18 cellular contexts compared by ENCODE assay signal in the genomic region with DNA sequence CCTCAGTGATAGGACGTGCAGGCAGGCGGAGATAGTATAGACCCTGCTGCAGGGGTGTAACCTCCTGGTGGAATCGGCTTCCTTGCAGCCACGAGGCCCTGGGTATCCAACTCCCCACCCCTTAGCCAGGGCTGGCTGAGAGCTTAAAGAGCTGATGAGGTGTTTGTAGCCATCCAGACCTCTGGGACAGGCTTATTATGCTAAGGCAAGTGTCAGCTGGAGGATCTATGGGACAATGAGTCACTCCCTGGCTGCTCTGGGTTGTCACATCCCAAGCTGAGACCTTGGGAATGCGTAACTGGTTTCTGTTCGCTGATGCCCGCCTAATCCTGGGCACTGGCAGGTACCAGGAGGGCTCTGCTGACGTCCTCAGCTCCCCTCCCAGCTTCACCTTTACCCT. TPM values are rescaled to one million over a fixed set of nuclear protein-coding genes. Genes with fewer than 3 reads are reported as not detected.
DNase-seq lines count a peak whose midpoint lies in the region; ATAC-seq and TF ChIP-seq lines count a peak whose summit lies in the region.
"Had no signal": no experiment of that assay in that cellular context is flagged by ENCODE, and none has a peak within 500 bp of the region (broad histone marks: within the 10 kb centered on the region; RNA-seq: fewer than 3 reads in every experiment).

No MANE protein-coding gene starts in this region.

- H4K5ac ChIP-seq in H9 (ENCODE audit: insufficient read length, low read depth, low read length), result no peak overlapping the region

- no peak for TF ChIP-seq POLR2A in adrenal gland (IDR thresholded peaks at IDR 0.05)
- TF ChIP-seq POLR2A in stomach (IDR thresholded peaks at IDR 0.05), result no peak

- TF ChIP-seq CTCF in H9 (conservative IDR thresholded peaks at IDR 0.05), result no peak
- TF ChIP-seq CTCF in adrenal gland (IDR thresholded peaks at IDR 0.05), result no peak
- TF ChIP-seq CTCF in stomach (IDR thresholded peaks at IDR 0.05), result no peak

- H3K9ac ChIP-seq in H9 (ENCODE audit: extremely low read depth, insufficient read length, low read length) (no peak overlapping the region), mesenchymal stem cell (ENCODE audit: low read length) (no peak overlapping the region)

- no peaks in the 10 kb centered on the region for H3K9me3 Mint-ChIP-seq in H9
- H3K9me3 Mint-ChIP-seq in naive thymus-derived CD8-positive, alpha-beta T cell, result no peaks in the 10 kb centered on the region
- H3K9me3 Mint-ChIP-seq: T-cell had no signal

- no peak overlapping the region for H2AK5ac ChIP-seq in H9 (ENCODE audit: insufficient read length, low read length)
- no peak overlapping the region for H2AK5ac ChIP-seq in mesenchymal stem cell (ENCODE audit: low read length, severe bottlenecking)

- H3K27ac Mint-ChIP-seq in H9, result no peak overlapping the region
- H3K27ac Mint-ChIP-seq in naive thymus-derived CD8-positive, alpha-beta T cell, result no peak overlapping the region
- H3K27ac Mint-ChIP-seq: T-cell had no signal

- no peak overlapping the region for H2BK15ac ChIP-seq in H9 (ENCODE audit: low read depth, low read length)
- no peak overlapping the region for H2BK15ac ChIP-seq in mesenchymal stem cell (ENCODE audit: low read depth, poor library complexity, severe bottlenecking)

- POLR2A ChIA-PET in naive thymus-derived CD8-positive, alpha-beta T cell (lab: Charles Lee), result no interaction called here

- H2BK20ac ChIP-seq in H9 (ENCODE audit: low read depth, low read length, poor library complexity, severe bottlenecking), result no peak overlapping the region

- H3K79me1 ChIP-seq in H9 (ENCODE audit: insufficient read depth, low read depth, low read length, poor library complexity, severe bottlenecking) (no peaks in the 10 kb centered on the region), mesenchymal stem cell (replicated peaks; ENCODE audit: low read length, poor library complexity, severe bottlenecking) (no peaks in the 10 kb centered on the region)

- H3T11ph ChIP-seq in H9 (ENCODE audit: low read length), result no peak overlapping the region

- intact Hi-C loops in adrenal gland (cut with DNase I), result no loop called here
- intact Hi-C loops in stomach (cut with DNase I; ENCODE audit: low total_unique reads), result no loop called here

- H3K36me3 Mint-ChIP-seq in H9 (ENCODE audit: insufficient read depth in 1 of 3, low read depth in 3 of 3), result peaks cover 0 to 4% (median 0%) of the 10 kb centered on the region in 3 experiments; a peak in 3 of 7 replicates
- no peaks in the 10 kb centered on the region for H3K36me3 Mint-ChIP-seq in naive thymus-derived CD8-positive, alpha-beta T cell
- H3K36me3 Mint-ChIP-seq: T-cell had no signal

- H3K4me3 Mint-ChIP-seq in H9, result no peak overlapping the region
- no peak overlapping the region for H3K4me3 Mint-ChIP-seq in naive thymus-derived CD8-positive, alpha-beta T cell
- H3K4me3 Mint-ChIP-seq: T-cell had no signal

- WGBS in H9 (ENCODE audit: extremely low coverage, insufficient read length, low lambda C conversion rate), result no CpG with 5 or more reads among the region's 8 CpGs
- WGBS in adrenal gland, 4 donors, result 47 to 62% (median 55%) methylated on average over 8 of the region's 8 CpGs
- 59% methylated on average over 8 of the region's 8 CpGs for WGBS in mesenchymal stem cell
- WGBS in stomach, 5 donors, result 74 to 88% (median 82%) methylated on average over 8 of the region's 8 CpGs

- H2BK5ac ChIP-seq in H9 (ENCODE audit: insufficient read length, low read length) (no peak overlapping the region), mesenchymal stem cell (ENCODE audit: low read depth, low read length, poor library complexity, severe bottlenecking) (no peak overlapping the region)

- H3K14ac ChIP-seq in H9 (ENCODE audit: insufficient read depth, low read length) (peak overlapping the region; percentile 21; the same call in 1 of the 2 replicates), mesenchymal stem cell (ENCODE audit: low read length in 2 of 2) (peak overlapping the region in 1 of 2 experiments; percentile 66)

- no peak overlapping the region for H4K8ac ChIP-seq in H9 (replicated peaks; ENCODE audit: insufficient read length, low read depth, low read length)
- no peak overlapping the region for H4K8ac ChIP-seq in mesenchymal stem cell (ENCODE audit: low read length)

- H3K56ac ChIP-seq in H9 (ENCODE audit: insufficient read length, low read depth, low read length), result no peak overlapping the region

- H2BK120ac ChIP-seq in H9 (ENCODE audit: low read depth, low read length, poor library complexity, severe bottlenecking) (no peak overlapping the region), mesenchymal stem cell (ENCODE audit: low read depth, low read length) (no peak overlapping the region)

- H3K36me3 ChIP-seq in adrenal gland (replicated peaks in 1 of 2) (no peaks in the 10 kb centered on the region), mesenchymal stem cell (ENCODE audit: control insufficient read depth in 1 of 2, insufficient read depth in 2 of 2, low read depth in 1 of 2, low read length in 2 of 2) (peaks cover 0 to 17% of the 10 kb centered on the region in 2 experiments), stomach (peaks cover 0 to 8% (median 0%) of the 10 kb centered on the region in 4 donors)
- H3K36me3 ChIP-seq: pancreas, spleen, transverse colon had no signal

- H2BK12ac ChIP-seq in H9 (ENCODE audit: insufficient read length, low read depth, low read length) (no peak overlapping the region), mesenchymal stem cell (ENCODE audit: low read length in 2 of 2) (no peak overlapping the region)

- H3K18ac ChIP-seq in H9 (ENCODE audit: insufficient read length, low read depth, low read length) (no peak overlapping the region), mesenchymal stem cell (ENCODE audit: low read depth in 1 of 2, low read length in 2 of 2) (no peak overlapping the region)

- H3K27me3 Mint-ChIP-seq in H9 (ENCODE audit: low read depth), result peaks cover 45% of the 10 kb centered on the region
- peaks cover 2 to 19% (median 10%) of the 10 kb centered on the region in 5 donors for H3K27me3 Mint-ChIP-seq in naive thymus-derived CD8-positive, alpha-beta T cell

- H2AFZ ChIP-seq in H9 (ENCODE audit: low read length) (no peak overlapping the region), mesenchymal stem cell (ENCODE audit: low read depth, low read length) (no peak overlapping the region)

- no peak for ATAC-seq in naive thymus-derived CD8-positive, alpha-beta T cell
- no peak for ATAC-seq in HG03025 (IDR thresholded peaks at IDR 0.05; ENCODE audit: low FRiP score, unreplicated experiment)
- ATAC-seq: T-cell had no signal

- H3K27me3 ChIP-seq in H9 (ENCODE audit: insufficient read depth, low read length) (no peaks in the 10 kb centered on the region), adrenal gland (no peaks in the 10 kb centered on the region), mesenchymal stem cell (ENCODE audit: control insufficient read depth in 1 of 2, insufficient read depth in 1 of 2, low read length in 2 of 2) (peaks cover 0 to 33% of the 10 kb centered on the region in 2 experiments), stomach (no peaks in the 10 kb centered on the region)
- H3K27me3 ChIP-seq: pancreas, transverse colon had no signal

- no peak for TF ChIP-seq EP300 in stomach (IDR thresholded peaks at IDR 0.05)

- no peak overlapping the region for H3K4me2 ChIP-seq in H9 (ENCODE audit: insufficient read depth, insufficient read length, low read length)
- H3K4me2 ChIP-seq in mesenchymal stem cell (ENCODE audit: low read length, poor library complexity, severe bottlenecking), result no peak overlapping the region

- H4K20me1 ChIP-seq in H9 (ENCODE audit: control insufficient read depth, insufficient read depth, insufficient read length), result peaks cover 3% of the 10 kb centered on the region

- H3K79me2 ChIP-seq in H9 (ENCODE audit: insufficient read depth, low read length), result no peaks in the 10 kb centered on the region

- H3K4me1 Mint-ChIP-seq in H9, result peaks cover 34 to 40% of the 10 kb centered on the region in 2 experiments
- no peaks in the 10 kb centered on the region for H3K4me1 Mint-ChIP-seq in naive thymus-derived CD8-positive, alpha-beta T cell
- H3K4me1 Mint-ChIP-seq: T-cell had no signal

- H3K9me3 ChIP-seq in H9 (ENCODE audit: control insufficient read depth, low read depth, low read length) (no peaks in the 10 kb centered on the region), adrenal gland (replicated peaks in 1 of 3) (no peaks in the 10 kb centered on the region), mesenchymal stem cell (ENCODE audit: control insufficient read depth, low read length) (no peaks in the 10 kb centered on the region), stomach (no peaks in the 10 kb centered on the region)
- H3K9me3 ChIP-seq: pancreas, spleen, transverse colon had no signal

- H3K4me3 ChIP-seq in adrenal gland (no peak overlapping the region), mesenchymal stem cell (ENCODE audit: insufficient read depth in 1 of 2, low read depth in 1 of 2, low read length in 2 of 2) (no peak overlapping the region), stomach (no peak overlapping the region)
- H3K4me3 ChIP-seq: pancreas, spleen, transverse colon had no signal

- H3K4me1 ChIP-seq in H9 (ENCODE audit: insufficient read depth, low read length) (peaks cover 4% of the 10 kb centered on the region; the same call in 1 of the 2 replicates), adrenal gland (replicated peaks in 1 of 2) (peaks cover 4% of the 10 kb centered on the region in 2 donors), mesenchymal stem cell (ENCODE audit: control insufficient read depth, insufficient read depth, low read depth, low read length) (peaks cover 22% of the 10 kb centered on the region), stomach (peaks cover 17 to 51% (median 37%) of the 10 kb centered on the region in 4 donors)

- DNase-seq in H9 (no peak), adrenal gland (peak; percentile 68 to 88 (median 85)), mesenchymal stem cell (peak; percentile 58), stomach (no peak)
- no peak for DNase-seq in naive thymus-derived CD8-positive, alpha-beta T cell
- no peak for DNase-seq in activated CD4-positive, alpha-beta T cell treated with anti-CD3 and anti-CD28 coated beads, Interleukin-2, amount 50 U/mL, for 48 hours
- DNase-seq: activated effector memory CD4-positive, alpha-beta T cell treated with Interleukin-2 at 50 U/mL for 16 hours; amniotic stem cell; H7; hippocampal formation; Kasumi-1; NCI-H1417 treated with DMSO at 0.1 percent for 48 hours; NK-92 treated with Interleukin-12 subunit alpha and Interleukin-12 subunit beta, amount 100 ng/mL, for 24 hours; spleen; T-cell; transverse colon had no signal

- H3K4ac ChIP-seq in H9 (ENCODE audit: low read depth, low read length) (no peak overlapping the region), mesenchymal stem cell (ENCODE audit: low read depth in 1 of 2, low read length in 2 of 2) (no peak overlapping the region)

- no peak overlapping the region for H3K23ac ChIP-seq in H9 (ENCODE audit: insufficient read length, low read depth, low read length)
- no peak overlapping the region for H3K23ac ChIP-seq in mesenchymal stem cell (ENCODE audit: low read length in 2 of 2)

- H3K23me2 ChIP-seq in H9 (ENCODE audit: insufficient read length, low read depth, low read length, poor library complexity, severe bottlenecking), result no peaks in the 10 kb centered on the region

- no peak overlapping the region for H3K27ac ChIP-seq in H9 (ENCODE audit: insufficient read length, low read depth, low read length)
- peak overlapping the region in 2 of 5 donors; percentile 29 to 46 for H3K27ac ChIP-seq in adrenal gland
- H3K27ac ChIP-seq in mesenchymal stem cell (ENCODE audit: low read length, poor library complexity, severe bottlenecking), result no peak overlapping the region
- H3K27ac ChIP-seq in stomach, result peak overlapping the region in 3 of 5 donors; percentile 72 to 84 (median 75)
- H3K27ac ChIP-seq: spleen had no signal

- H4K91ac ChIP-seq in H9 (ENCODE audit: insufficient read length, low read depth, low read length) (no peak overlapping the region), mesenchymal stem cell (ENCODE audit: low read length) (no peak overlapping the region)

RNA-seq across cellular contexts. Expression of a gene that starts 38.9 kb away (rescaled TPM):
- total RNA-seq in H9 (2021) (22.0 and 22.6 TPM in 2 replicates), adrenal gland (10 to 100 TPM; 38.3 to 52.2 (median 48.4) TPM), stomach (100 to 1,000 TPM in 1 of 5 donors, 10 to 100 TPM in 4; 32.1 to 303 (median 63.6) TPM)
- polyA plus RNA-seq in adrenal gland (10 to 100 TPM; 13.2 to 47.7 (median 20.3) TPM), stomach (10 to 100 TPM; 17.5 to 27.6 (median 25.5) TPM)
- 13.7 TPM for polyA plus RNA-seq in mesenchymal stem cell (2013, experiment 1 of 2)
- 12.0 TPM for polyA plus RNA-seq in mesenchymal stem cell (2013, experiment 2 of 2)
- total RNA-seq in naive thymus-derived CD8-positive, alpha-beta T cell, result not detected
- not detected for polyA plus RNA-seq in naive thymus-derived CD8-positive, alpha-beta T cell

Comparison
In these comparisons a context has a peak if more than half of its experiments do, and no peak if none do; other contexts are left out.
1. DNase-seq: peak in adrenal gland (7 of 7) and mesenchymal stem cell (single experiment); none in H9 (single experiment), stomach (single experiment), naive thymus-derived CD8-positive, alpha-beta T cell (0 of 10) and activated CD4-positive, alpha-beta T cell treated with anti-CD3 and anti-CD28 coated beads, Interleukin-2, amount 50 U/mL, for 48 hours (0 of 2).
2. H3K27ac ChIP-seq: peak in stomach (3 of 5); none in H9 (single experiment) and mesenchymal stem cell (single experiment).
3. RNA of a gene that starts 38.9 kb away (total RNA-seq): 32.1 to 303 TPM in stomach, 38.3 to 52.2 TPM in adrenal gland and 22.0 to 22.6 TPM in H9; not detected in naive thymus-derived CD8-positive, alpha-beta T cell; every median in the first group is over 10 times any median in the second.